ENCODE assay signal across 1 cellular context in genomic region chr1:225415967-225416745, GRCh38.
TF ChIP-seq lines count a peak whose summit lies in the region.

No MANE protein-coding gene starts in this region.

TF ChIP-seq in HepG2, 621 proteins besides CTCF, POLR2A, EP300 and RAD21 (continued from another document):
- TF ChIP-seq LRRFIP1 (CRISPR knock-in tag; conservative IDR thresholded peaks at IDR 0.05) = no peak
